In the genomic region with DNA sequence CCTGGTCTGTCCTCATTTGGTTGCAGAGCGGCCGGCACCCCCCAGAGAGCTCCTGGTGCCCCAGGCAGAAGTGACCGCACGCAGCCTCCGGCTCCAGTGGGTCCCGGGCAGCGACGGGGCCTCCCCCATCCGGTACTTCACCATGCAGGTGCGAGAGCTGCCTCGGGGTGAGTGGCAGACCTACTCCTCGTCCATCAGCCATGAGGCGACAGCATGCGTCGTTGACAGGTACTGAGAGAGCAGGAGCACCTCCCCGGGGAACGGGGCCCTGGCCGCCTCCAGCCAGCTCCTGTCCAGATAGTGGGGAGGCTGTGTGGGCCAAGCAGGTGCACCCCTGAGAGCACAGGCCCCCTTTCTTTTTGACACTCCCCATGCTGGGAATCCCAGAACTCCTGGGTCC, we compare ENCODE assay signal across 26 cellular contexts.
"Had no signal": no experiment of that assay in that cellular context is flagged by ENCODE, and none has a peak within 500 bp of the region (broad histone marks: within the 10 kb centered on the region; RNA-seq: fewer than 3 reads in every experiment).

No MANE protein-coding gene starts in this region.

- H3K9me3 Mint-ChIP-seq: dendritic cell treated with granulocyte-macrophage colony-stimulating factor and Interleukin-4, amounts not matched to agents 40 ng/mL and 50 ng/mL, for 4 days; effector memory CD8-positive, alpha-beta T cell; endodermal cell; immature natural killer cell; mesothelial cell of epicardium had no signal

- H3K4me1 Mint-ChIP-seq: immature natural killer cell had no signal

- H3K27ac ChIP-seq: colonic mucosa, epithelial cell of prostate, esophagus squamous epithelium, gastroesophageal sphincter, heart left ventricle, hepatocyte, left lung, lower lobe of right lung had no signal

- FAIRE-seq: endometrium had no signal

- H3K9me3 ChIP-seq: colonic mucosa, esophagus squamous epithelium, gastroesophageal sphincter, heart left ventricle, left lung, lower lobe of right lung, mucosa of descending colon had no signal

- H3K36me3 Mint-ChIP-seq: immature natural killer cell, mesothelial cell of epicardium had no signal

- H3K4me1 ChIP-seq: colonic mucosa, left lung, lower lobe of right lung had no signal

- H3K4me3 Mint-ChIP-seq: dendritic cell treated with granulocyte-macrophage colony-stimulating factor and Interleukin-4, amounts not matched to agents 40 ng/mL and 50 ng/mL, for 4 days; effector memory CD8-positive, alpha-beta T cell; endodermal cell; immature natural killer cell; mesothelial cell of epicardium had no signal

- H3K36me3 ChIP-seq: colonic mucosa, esophagus squamous epithelium, gastroesophageal sphincter, heart left ventricle, left lung, lower lobe of right lung had no signal

- H3K27me3 ChIP-seq: colonic mucosa, hepatocyte had no signal

- H3K27ac Mint-ChIP-seq: dendritic cell treated with granulocyte-macrophage colony-stimulating factor and Interleukin-4, amounts not matched to agents 40 ng/mL and 50 ng/mL, for 4 days; effector memory CD8-positive, alpha-beta T cell; endodermal cell; immature natural killer cell; mesothelial cell of epicardium had no signal

- ATAC-seq: effector memory CD8-positive, alpha-beta T cell; esophagus mucosa; gastroesophageal sphincter; heart left ventricle; left cardiac atrium; left lung; left ventricle myocardium superior; lower lobe of right lung; mucosa of descending colon had no signal

- DNase-seq: colonic mucosa; cortex of kidney; effector CD8-positive, alpha-beta T cell; effector memory CD8-positive, alpha-beta T cell; endodermal cell; erythroblast; esophagus squamous epithelium; foreskin fibroblast; foreskin melanocyte; hypothalamus; immature natural killer cell; islet precursor cell; left cardiac atrium; left ventricle myocardium superior; lower lobe of right lung; mesenchymal stem cell; mucosa of descending colon had no signal

- H3K4me3 ChIP-seq: colonic mucosa, esophagus squamous epithelium, gastroesophageal sphincter, heart left ventricle, hepatocyte, left lung, lower lobe of right lung, mucosa of descending colon had no signal
